8 cellular contexts compared by ENCODE assay signal in the genomic region with DNA sequence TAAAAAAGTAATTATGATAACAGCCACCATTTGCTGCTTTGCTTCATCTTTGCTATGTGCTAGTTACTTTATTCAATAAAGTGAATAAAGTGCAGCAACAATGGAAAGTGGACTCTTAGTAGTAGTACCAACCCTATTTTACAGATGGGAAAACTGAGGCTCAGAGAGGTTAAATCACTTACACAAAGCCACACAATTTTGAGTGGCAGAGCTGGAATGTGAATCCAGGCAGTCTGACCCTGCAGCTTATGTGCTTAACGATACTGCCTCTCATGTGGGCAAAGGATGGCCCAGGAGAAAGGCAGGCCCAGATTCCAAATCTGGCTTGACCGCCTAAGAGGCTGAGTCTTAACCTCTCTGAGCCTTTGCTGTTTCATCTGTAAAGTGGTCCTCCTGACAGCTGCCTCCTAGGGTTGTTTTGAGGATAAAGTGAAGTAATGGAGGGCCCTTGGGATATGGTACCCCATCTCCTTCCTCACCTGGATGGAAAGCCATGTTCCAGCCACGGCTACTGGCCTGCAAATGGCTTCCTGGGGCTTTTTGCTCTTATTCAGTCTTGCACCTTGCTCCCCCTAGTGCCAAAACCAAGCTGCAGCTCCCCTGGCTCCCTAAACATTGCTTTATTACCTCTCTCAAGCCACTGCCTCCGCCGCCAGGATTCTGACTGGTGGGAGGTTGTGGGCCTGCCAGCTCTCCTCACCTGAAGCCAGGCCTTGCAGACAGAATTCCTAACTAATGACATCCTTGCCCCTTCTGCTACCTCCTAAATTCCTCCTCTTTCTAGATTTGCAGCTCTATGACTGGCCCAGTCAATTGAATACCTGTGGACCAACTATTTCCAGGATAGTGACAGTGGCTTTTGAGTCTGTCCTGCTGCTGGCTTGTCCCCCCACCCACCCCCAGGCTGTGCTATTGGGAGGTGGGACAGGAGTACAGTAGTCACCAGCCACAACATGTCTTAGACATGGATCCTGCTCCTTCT.
DNase-seq lines count a peak whose midpoint lies in the region; TF ChIP-seq lines count a peak whose summit lies in the region.

No MANE protein-coding gene starts in this region.

- no peaks in the 10 kb centered on the region for H3K9me3 ChIP-seq in left ventricle myocardium inferior (replicated peaks)

- no peak overlapping the region for H3K4me3 ChIP-seq in left ventricle myocardium inferior

- H3K4me1 ChIP-seq in left ventricle myocardium inferior: peaks cover 9% of the 10 kb centered on the region

- peak; percentile 61 for TF ChIP-seq CTCF in left ventricle myocardium inferior (IDR thresholded peaks at IDR 0.05; ENCODE audit: borderline replicate concordance)

- DNase-seq in ELF-1 (ENCODE audit: low read depth, low spot score) (peak; percentile 92), SHP77 (lab: John Stamatoyannopoulos, UW) (peak; percentile 33 to 52), left ventricle myocardium inferior (no peak), middle frontal gyrus (ENCODE audit: extremely low spot score, low spot score) (no peak), GF-D8 (lab: John Stamatoyannopoulos, UW) (no peak)
- DNase-seq in activated effector memory CD4-positive, alpha-beta T cell treated with Interleukin-2 at 50 U/mL for 16 hours: peak; percentile 47
- peak; percentile 25 to 26 for DNase-seq in stimulated activated CD4-positive, alpha-beta T cell treated with anti-CD3 and anti-CD28 coated beads, Interleukin-1b, Interleukin-23, amount 100 ng/mL, for 1 hour (ENCODE audit: low read depth in 2 of 2)

- no peaks in the 10 kb centered on the region for H3K36me3 ChIP-seq in left ventricle myocardium inferior

- H3K27ac ChIP-seq in left ventricle myocardium inferior (replicated peaks): no peak overlapping the region

- intact Hi-C loops in left ventricle myocardium inferior (cut with micrococcal nuclease): no loop called here

- peak; percentile 65 for TF ChIP-seq RAD21 in Ishikawa (IDR thresholded peaks at IDR 0.05; ENCODE audit: low read depth)

- TF ChIP-seq EP300 in Ishikawa (IDR thresholded peaks at IDR 0.05; ENCODE audit: borderline replicate concordance): no peak

- no peaks in the 10 kb centered on the region for H3K27me3 ChIP-seq in left ventricle myocardium inferior (ENCODE audit: low read depth)

TF ChIP-seq in Ishikawa, 13 proteins besides CTCF, POLR2A, EP300 and RAD21:
- TF ChIP-seq FOXM1 (IDR thresholded peaks at IDR 0.05; ENCODE audit: borderline replicate concordance, low read depth) (no peak), CREB1 (IDR thresholded peaks at IDR 0.05; ENCODE audit: low read depth) (no peak), NFIC (IDR thresholded peaks at IDR 0.05) (no peak), ZBTB7A (IDR thresholded peaks at IDR 0.05; ENCODE audit: low read depth) (no peak), YY1 (IDR thresholded peaks at IDR 0.05; ENCODE audit: low read depth) (peak; percentile 56)

Comparison
In these comparisons a context has a peak if more than half of its experiments do, and no peak if none do; other contexts are left out.
1. DNase-seq: peak in ELF-1 (single experiment), SHP77 (2 of 2), activated effector memory CD4-positive, alpha-beta T cell treated with Interleukin-2 at 50 U/mL for 16 hours (single experiment) and stimulated activated CD4-positive, alpha-beta T cell treated with anti-CD3 and anti-CD28 coated beads, Interleukin-1b, Interleukin-23, amount 100 ng/mL, for 1 hour (2 of 2); none in left ventricle myocardium inferior (single experiment), middle frontal gyrus (single experiment) and GF-D8 (single experiment).